Comparison of ENCODE assay signal across 1 cellular context in the genomic region with DNA sequence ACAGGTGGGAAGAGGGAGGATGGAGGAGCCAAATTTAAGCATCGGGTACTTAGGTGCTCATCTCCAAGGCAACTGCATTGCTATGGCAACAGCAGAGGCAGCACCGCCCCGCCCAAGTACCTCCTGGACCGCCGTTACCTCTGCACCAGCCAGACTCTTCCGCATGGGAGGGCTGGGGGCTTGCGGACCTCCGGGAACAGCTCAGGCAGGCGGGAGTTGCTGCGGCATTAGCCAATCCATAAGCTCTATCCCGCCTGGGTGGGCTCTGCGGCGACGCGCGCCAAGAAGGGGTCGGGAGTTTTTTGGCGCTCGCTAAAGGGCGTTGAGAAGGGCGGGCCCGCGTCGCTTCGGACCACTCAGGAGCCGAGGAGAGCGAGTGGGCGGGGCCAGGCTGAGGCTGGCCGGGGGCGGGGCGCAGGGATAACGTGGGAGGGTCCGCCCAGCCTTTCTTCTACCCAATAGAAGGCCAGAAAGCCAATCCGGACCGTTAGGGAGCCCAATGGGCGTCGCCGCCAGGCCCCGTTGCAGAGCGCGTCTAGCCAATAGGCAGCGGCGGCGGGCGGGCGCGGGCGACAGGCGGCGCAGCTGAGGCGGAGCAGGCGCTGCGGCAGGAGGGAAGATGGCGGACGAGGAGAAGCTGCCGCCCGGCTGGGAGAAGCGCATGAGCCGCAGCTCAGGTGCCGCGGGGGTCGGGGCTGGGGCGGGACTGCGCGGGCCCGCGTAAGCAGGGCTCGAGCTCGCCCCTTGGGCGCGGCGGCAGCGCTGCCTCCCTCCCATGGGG.
A peak's percentile ranks its signal among the peaks of the same experiment; 100 is the strongest.
TF ChIP-seq lines count a peak whose summit lies in the region.

A gene (plus strand): TSS at position 593 of the 781 bp plus-strand sequence. CDS start 27 bp downstream, at position 620.

TF ChIP-seq in A549, 52 proteins besides CTCF, POLR2A, EP300 and RAD21 (continued from another document):
- TF ChIP-seq NPAS2 (CRISPR knock-in tag; IDR thresholded peaks at IDR 0.05; ENCODE audit: borderline replicate concordance) (no peak), TFCP2L1 (CRISPR knock-in tag; IDR thresholded peaks at IDR 0.05) (no peak), PHF8 (IDR thresholded peaks at IDR 0.05; ENCODE audit: borderline replicate concordance, low read depth) (peak; percentile 23; the same call in 1 of the 2 replicates), JUNB (IDR thresholded peaks at IDR 0.05) (no peak), ZFP36 (IDR thresholded peaks at IDR 0.05; ENCODE audit: borderline replicate concordance, partially characterized antibody) (no peak), RCOR1 (IDR thresholded peaks at IDR 0.05; ENCODE audit: low read depth, low read length) (no peak), EHF (CRISPR knock-in tag; IDR thresholded peaks at IDR 0.05) (no peak), RFX5 (IDR thresholded peaks at IDR 0.05) (peak; percentile 68), ZC3H11A (IDR thresholded peaks at IDR 0.05) (no peak)
- TF ChIP-seq, protein P1, sequence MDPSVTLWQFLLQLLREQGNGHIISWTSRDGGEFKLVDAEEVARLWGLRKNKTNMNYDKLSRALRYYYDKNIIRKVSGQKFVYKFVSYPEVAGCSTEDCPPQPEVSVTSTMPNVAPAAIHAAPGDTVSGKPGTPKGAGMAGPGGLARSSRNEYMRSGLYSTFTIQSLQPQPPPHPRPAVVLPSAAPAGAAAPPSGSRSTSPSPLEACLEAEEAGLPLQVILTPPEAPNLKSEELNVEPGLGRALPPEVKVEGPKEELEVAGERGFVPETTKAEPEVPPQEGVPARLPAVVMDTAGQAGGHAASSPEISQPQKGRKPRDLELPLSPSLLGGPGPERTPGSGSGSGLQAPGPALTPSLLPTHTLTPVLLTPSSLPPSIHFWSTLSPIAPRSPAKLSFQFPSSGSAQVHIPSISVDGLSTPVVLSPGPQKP (IDR thresholded peaks at IDR 0.05; ENCODE audit: low read depth, low read length): no peak
